ENCODE assay signal across 1 cellular context in genomic region chr2:47844162-47844561, GRCh38.
TF ChIP-seq lines count a peak whose summit lies in the region.

No MANE protein-coding gene starts in this region.

TF ChIP-seq in HepG2, 621 proteins besides CTCF, POLR2A, EP300 and RAD21:
- TF ChIP-seq, protein P1, sequence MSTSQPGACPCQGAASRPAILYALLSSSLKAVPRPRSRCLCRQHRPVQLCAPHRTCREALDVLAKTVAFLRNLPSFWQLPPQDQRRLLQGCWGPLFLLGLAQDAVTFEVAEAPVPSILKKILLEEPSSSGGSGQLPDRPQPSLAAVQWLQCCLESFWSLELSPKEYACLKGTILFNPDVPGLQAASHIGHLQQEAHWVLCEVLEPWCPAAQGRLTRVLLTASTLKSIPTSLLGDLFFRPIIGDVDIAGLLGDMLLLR (CRISPR knock-in tag; IDR thresholded peaks at IDR 0.05), result no peak
- TF ChIP-seq ZNF703 (CRISPR knock-in tag; IDR thresholded peaks at IDR 0.05; ENCODE audit: borderline replicate concordance), result no peak
- no peak for TF ChIP-seq AKAP8 (CRISPR knock-in tag; IDR thresholded peaks at IDR 0.05)
- no peak for TF ChIP-seq FOXJ3 (CRISPR knock-in tag; IDR thresholded peaks at IDR 0.05; ENCODE audit: borderline replicate concordance)
- TF ChIP-seq, protein P2, sequence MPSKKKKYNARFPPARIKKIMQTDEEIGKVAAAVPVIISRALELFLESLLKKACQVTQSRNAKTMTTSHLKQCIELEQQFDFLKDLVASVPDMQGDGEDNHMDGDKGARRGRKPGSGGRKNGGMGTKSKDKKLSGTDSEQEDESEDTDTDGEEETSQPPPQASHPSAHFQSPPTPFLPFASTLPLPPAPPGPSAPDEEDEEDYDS (CRISPR knock-in tag; IDR thresholded peaks at IDR 0.05), result no peak
- no peak for TF ChIP-seq SRY (CRISPR knock-in tag; IDR thresholded peaks at IDR 0.05)
- TF ChIP-seq PHF21A (CRISPR knock-in tag; IDR thresholded peaks at IDR 0.05), result no peak
- no peak for TF ChIP-seq GPN1 (CRISPR knock-in tag; IDR thresholded peaks at IDR 0.05; ENCODE audit: borderline replicate concordance)
- TF ChIP-seq REXO4 (CRISPR knock-in tag; IDR thresholded peaks at IDR 0.05; ENCODE audit: borderline replicate concordance), result no peak
- TF ChIP-seq HDAC2 (CRISPR knock-in tag; IDR thresholded peaks at IDR 0.05), result no peak
- no peak for TF ChIP-seq POLR2G (IDR thresholded peaks at IDR 0.05; ENCODE audit: low read depth, low read length)
- no peak for TF ChIP-seq ZNF766 (CRISPR knock-in tag; IDR thresholded peaks at IDR 0.05; ENCODE audit: borderline replicate concordance)
- no peak for TF ChIP-seq RFX1 (IDR thresholded peaks at IDR 0.05)
- no peak for TF ChIP-seq KLF11 (CRISPR knock-in tag; IDR thresholded peaks at IDR 0.05)
